ENCODE assay signal across 27 cellular contexts in genomic region chr10:59314284-59314683, GRCh38. TPM values are rescaled to one million over a fixed set of nuclear protein-coding genes. Genes with fewer than 3 reads are reported as not detected.
"Had no signal": no experiment of that assay in that cellular context is flagged by ENCODE, and none has a peak within 500 bp of the region (broad histone marks: within the 10 kb centered on the region; RNA-seq: fewer than 3 reads in every experiment).

No MANE protein-coding gene starts in this region.

- H3K9me3 ChIP-seq: stomach, testis had no signal

- H3K36me3 ChIP-seq: stomach had no signal

- H3K4me3 ChIP-seq: lung, stomach, testis had no signal

- DNase-seq: activated CD4-positive, alpha-beta memory T cell treated with anti-CD3 and anti-CD28 coated beads, Interleukin-2, amount 10 ng/mL, durations not matched to agents 7 days and 5 days; activated CD4-positive, alpha-beta T cell treated with anti-CD3 and anti-CD28 coated beads for 1 hour; activated CD4-positive, alpha-beta T cell treated with anti-CD3 and anti-CD28 coated beads, Interleukin-2, amount 10 ng/mL, durations not matched to agents 7 days and 5 days; activated gamma-delta T cell treated with Interleukin-2 at 50 U/mL for 16 hours; activated naive CD8-positive, alpha-beta T cell treated with anti-CD3 and anti-CD28 coated beads, Interleukin-2, amount 50 U/mL, for 24 hours; activated T-cell treated with anti-CD3 and anti-CD28 coated beads, Interleukin-2, amount 50 U/mL, for 4 hours; amygdala; effector memory CD4-positive, alpha-beta T cell; head of caudate nucleus; hypothalamus; immature natural killer cell; kidney; mesendoderm; natural killer cell; stimulated activated CD4-positive, alpha-beta T cell treated with anti-CD3 and anti-CD28 coated beads, Interleukin-15, amount 100 ng/mL, for 24 hours; stimulated activated CD4-positive, alpha-beta T cell treated with anti-CD3 and anti-CD28 coated beads, Interleukin-2, amount 100 ng/mL, for 24 hours; stimulated activated naive B cell treated with anti-CD40 and anti-IgM and Interleukin-4, amounts not matched to agents 10 μg/mL and 1 μg/mL and 100 μg/mL, for 72 hours; stomach; T-helper 2 cell; testis; trophoblast cell had no signal

- H3K27me3 ChIP-seq: stomach, testis had no signal

- H3K27ac ChIP-seq: stomach had no signal

- ATAC-seq: activated naive CD8-positive, alpha-beta T cell treated with anti-CD3 and anti-CD28 coated beads, Interleukin-2, amount 50 U/mL, for 24 hours; activated T-cell treated with anti-CD3 and anti-CD28 coated beads, Interleukin-2, amount 50 U/mL, for 4 hours; activated T-helper 17 cell treated with anti-CD3 and anti-CD28 coated beads, Interleukin-2, amount 50 U/mL, for 72 hours; left lobe of liver; natural killer cell; stimulated activated naive B cell treated with anti-CD40 and anti-IgM and Interleukin-4, amounts not matched to agents 10 μg/mL and 1 μg/mL and 100 μg/mL, for 72 hours; WTC11 had no signal

RNA-seq across cellular contexts. Expression of gene FAM13C, which starts 48.1 kb away (rescaled TPM):
- total RNA-seq: activated CD4-positive, alpha-beta memory T cell treated with anti-CD3 and anti-CD28 coated beads, Interleukin-2, amount 10 ng/mL, durations not matched to agents 7 days and 5 days; activated CD4-positive, alpha-beta T cell treated with anti-CD3 and anti-CD28 coated beads, Interleukin-2, amount 10 ng/mL, durations not matched to agents 7 days and 5 days; activated T-cell treated with anti-CD3 and anti-CD28 coated beads, Interleukin-2, amount 50 U/mL, for 4 hours; epithelial cell of proximal tubule; mononuclear cell; natural killer cell had no signal
